Comparison of ENCODE assay signal across 11 cellular contexts in the genomic region with DNA sequence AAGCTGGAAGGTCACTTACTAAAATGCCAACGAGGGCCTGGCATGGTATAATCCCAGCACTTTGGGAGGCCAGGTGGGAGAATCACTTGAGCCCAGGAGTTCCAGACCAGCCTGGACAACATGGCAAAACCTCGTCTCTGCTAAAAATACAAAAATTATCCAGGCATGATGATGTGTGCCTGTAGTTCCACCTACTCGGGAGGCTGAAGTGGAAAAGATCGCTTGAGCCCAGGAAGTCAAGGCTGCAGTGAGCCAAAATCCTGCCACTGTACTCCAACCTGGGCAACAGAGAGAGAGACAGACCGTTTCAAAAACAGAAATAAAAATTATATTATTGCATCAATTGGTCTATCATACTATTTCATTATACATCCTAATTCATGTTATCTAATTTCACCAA.
"Had no signal": no experiment of that assay in that cellular context is flagged by ENCODE, and none has a peak within 500 bp of the region (broad histone marks: within the 10 kb centered on the region; RNA-seq: fewer than 3 reads in every experiment).

No MANE protein-coding gene starts in this region.

- FAIRE-seq: H1, H54 had no signal

- ATAC-seq: GM23338, HCT116 had no signal

- H3K27ac ChIP-seq: GM23248 had no signal

- H3K9me3 ChIP-seq: HAP-1 had no signal

- DNase-seq: GM23248, GOT3, H7, H9, HCEC 1CT, HFFc6 had no signal

- H3K4me3 ChIP-seq: GM23248, GM23338, HAP-1 had no signal
